ENCODE assay signal across 15 cellular contexts in the genomic region with DNA sequence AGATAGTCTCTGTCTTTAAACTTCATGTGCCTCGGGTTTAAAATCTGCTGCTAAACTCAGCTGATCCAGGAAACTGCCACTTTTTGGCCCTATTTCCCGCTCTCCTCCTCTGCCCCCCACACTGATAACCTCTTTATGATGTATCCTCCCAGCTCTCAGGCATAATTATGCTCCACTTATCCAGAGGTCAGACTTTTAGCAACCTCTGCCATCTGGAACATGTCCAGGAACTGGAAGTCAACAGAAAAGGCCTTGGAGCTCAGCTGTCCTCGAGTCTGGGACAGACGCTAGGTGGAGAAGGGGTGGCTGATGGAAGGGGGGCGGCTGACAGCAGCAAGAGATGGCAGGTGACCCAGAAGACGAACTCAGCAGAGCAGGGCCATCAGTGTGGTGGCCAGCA. TPM values are rescaled to one million over a fixed set of nuclear protein-coding genes. Genes with fewer than 3 reads are reported as not detected.
DNase-seq lines count a peak whose midpoint lies in the region; ATAC-seq, FAIRE-seq and TF ChIP-seq lines count a peak whose summit lies in the region.
"Had no signal": no experiment of that assay in that cellular context is flagged by ENCODE, and none has a peak within 500 bp of the region (broad histone marks: within the 10 kb centered on the region; RNA-seq: fewer than 3 reads in every experiment).

No MANE protein-coding gene starts in this region.

- WGBS in H9 (ENCODE audit: extremely low coverage, insufficient read length, low lambda C conversion rate) = no CpG with 5 or more reads among the region's 6 CpGs
- WGBS in trophoblast cell (ENCODE audit: extremely low coverage, insufficient coverage, insufficient read length) = no CpG with 5 or more reads among the region's 6 CpGs

- H3K4ac ChIP-seq in H9 (ENCODE audit: low read depth, low read length) (no peak overlapping the region), trophoblast cell (ENCODE audit: low read depth, low read length) (no peak overlapping the region)

- peaks cover 3% of the 10 kb centered on the region for H3K23me2 ChIP-seq in H9 (ENCODE audit: insufficient read length, low read depth, low read length, poor library complexity, severe bottlenecking)

- H4K91ac ChIP-seq in H9 (ENCODE audit: insufficient read length, low read depth, low read length) = no peak overlapping the region
- no peak overlapping the region for H4K91ac ChIP-seq in trophoblast cell (ENCODE audit: low read depth, low read length)

- H3K9me3 ChIP-seq in H9 (ENCODE audit: control insufficient read depth, low read depth, low read length) = no peaks in the 10 kb centered on the region
- no peaks in the 10 kb centered on the region for H3K9me3 ChIP-seq in trophoblast cell (ENCODE audit: insufficient read depth, low read depth, low read length)

- H2AFZ ChIP-seq in H9 (ENCODE audit: low read length) (no peak overlapping the region), trophoblast cell (ENCODE audit: insufficient read depth, low read length, poor library complexity) (no peak overlapping the region)
- H2AFZ ChIP-seq: hepatocyte had no signal

- peak overlapping the region in 1 of 3 experiments; percentile 69; a peak in 3 of 7 replicates for H3K27ac Mint-ChIP-seq in H9
- H3K27ac Mint-ChIP-seq in activated CD8-positive, alpha-beta T cell treated with anti-CD3 and anti-CD28 coated beads for 36 hours = no peak overlapping the region
- H3K27ac Mint-ChIP-seq: CD4-positive, CD25-positive, alpha-beta regulatory T cell; effector memory CD8-positive, alpha-beta T cell; mesothelial cell of epicardium had no signal

- H3K27ac ChIP-seq in H9 (ENCODE audit: insufficient read length, low read depth, low read length) = no peak overlapping the region
- H3K27ac ChIP-seq in trophoblast cell (ENCODE audit: low read depth, low read length) = no peak overlapping the region
- H3K27ac ChIP-seq in brain microvascular endothelial cell = no peak overlapping the region
- H3K27ac ChIP-seq: hepatocyte, KMS-11 had no signal

- H3K18ac ChIP-seq in H9 (ENCODE audit: insufficient read length, low read depth, low read length) = no peak overlapping the region
- peak overlapping the region; percentile 26 for H3K18ac ChIP-seq in trophoblast cell (ENCODE audit: low read length)

- H3K27me3 Mint-ChIP-seq in H9 (ENCODE audit: low read depth) = no peaks in the 10 kb centered on the region
- H3K27me3 Mint-ChIP-seq in activated CD8-positive, alpha-beta T cell treated with anti-CD3 and anti-CD28 coated beads for 36 hours = peaks cover 3% of the 10 kb centered on the region

- no peak overlapping the region for H2BK12ac ChIP-seq in H9 (ENCODE audit: insufficient read length, low read depth, low read length)
- H2BK12ac ChIP-seq in trophoblast cell (ENCODE audit: low read length) = no peak overlapping the region

- no peak overlapping the region for H3K4me2 ChIP-seq in H9 (ENCODE audit: insufficient read depth, insufficient read length, low read length)
- no peak overlapping the region for H3K4me2 ChIP-seq in trophoblast cell (ENCODE audit: low read length)
- H3K4me2 ChIP-seq: hepatocyte, KMS-11 had no signal

- H3K56ac ChIP-seq in H9 (ENCODE audit: insufficient read length, low read depth, low read length) = no peak overlapping the region

- DNase-seq in H9 (no peak), NCI-H774 (lab: John Stamatoyannopoulos, UW) (peak; percentile 28), fibroblast of villous mesenchyme (ENCODE audit: low read depth) (peak; percentile 67), trophoblast cell (no peak), brain microvascular endothelial cell (no peak), frontal cortex (ENCODE audit: low spot score in 2 of 2) (no peak)
- no peak for DNase-seq in activated CD8-positive, alpha-beta T cell treated with anti-CD3 and anti-CD28 coated beads for 36 hours
- DNase-seq: CD4-positive, CD25-positive, alpha-beta regulatory T cell; effector memory CD8-positive, alpha-beta T cell; NK-92 treated with Interleukin-12 subunit alpha and Interleukin-12 subunit beta, amount 100 ng/mL, for 24 hours had no signal

- H3K9me3 Mint-ChIP-seq in H9 = no peaks in the 10 kb centered on the region
- no peaks in the 10 kb centered on the region for H3K9me3 Mint-ChIP-seq in activated CD8-positive, alpha-beta T cell treated with anti-CD3 and anti-CD28 coated beads for 36 hours
- H3K9me3 Mint-ChIP-seq: CD4-positive, CD25-positive, alpha-beta regulatory T cell; effector memory CD8-positive, alpha-beta T cell; mesothelial cell of epicardium had no signal

- in situ Hi-C loops in brain microvascular endothelial cell (cut with HindIII; ENCODE audit: low pct_ligation_motif_present, low sequenced_read_pairs) = no loop called here

- H3K4me1 Mint-ChIP-seq in H9 = peaks cover 48% of the 10 kb centered on the region in 2 experiments
- no peaks in the 10 kb centered on the region for H3K4me1 Mint-ChIP-seq in activated CD8-positive, alpha-beta T cell treated with anti-CD3 and anti-CD28 coated beads for 36 hours (ENCODE audit: low read depth)

- no peak overlapping the region for H3K4me3 Mint-ChIP-seq in H9
- no peak overlapping the region for H3K4me3 Mint-ChIP-seq in activated CD8-positive, alpha-beta T cell treated with anti-CD3 and anti-CD28 coated beads for 36 hours
- H3K4me3 Mint-ChIP-seq: CD4-positive, CD25-positive, alpha-beta regulatory T cell; effector memory CD8-positive, alpha-beta T cell; mesothelial cell of epicardium had no signal

- H4K8ac ChIP-seq in H9 (replicated peaks; ENCODE audit: insufficient read length, low read depth, low read length) (no peak overlapping the region), trophoblast cell (ENCODE audit: low read depth, low read length) (no peak overlapping the region)

- peaks cover 0 to 4% (median 1%) of the 10 kb centered on the region in 3 experiments; a peak in 2 of 7 replicates for H3K36me3 Mint-ChIP-seq in H9 (ENCODE audit: insufficient read depth in 1 of 3, low read depth in 3 of 3)
- H3K36me3 Mint-ChIP-seq in activated CD8-positive, alpha-beta T cell treated with anti-CD3 and anti-CD28 coated beads for 36 hours (ENCODE audit: low read depth) = no peaks in the 10 kb centered on the region
- H3K36me3 Mint-ChIP-seq: CD4-positive, CD25-positive, alpha-beta regulatory T cell; mesothelial cell of epicardium had no signal

- H3K23ac ChIP-seq in H9 (ENCODE audit: insufficient read length, low read depth, low read length) (no peak overlapping the region), trophoblast cell (ENCODE audit: low read length) (no peak overlapping the region)

- H3K4me3 ChIP-seq in fibroblast of villous mesenchyme (ENCODE audit: low read depth, low read length) (no peak overlapping the region), trophoblast cell (ENCODE audit: low read depth, low read length) (no peak overlapping the region), brain microvascular endothelial cell (ENCODE audit: low read depth, low read length) (no peak overlapping the region)
- H3K4me3 ChIP-seq: hepatocyte had no signal

- H4K12ac ChIP-seq in trophoblast cell (ENCODE audit: low read depth, low read length) = no peak overlapping the region

- POLR2A ChIA-PET in activated CD8-positive, alpha-beta T cell treated with anti-CD3 and anti-CD28 coated beads for 36 hours (lab: Charles Lee) = no interaction called here

- 0 out of 2 replicates have a peak, but pooled peaks cover 3% of the 10 kb centered on the region for H3K79me2 ChIP-seq in H9 (ENCODE audit: insufficient read depth, low read length)
- H3K79me2 ChIP-seq in trophoblast cell (ENCODE audit: control insufficient read depth, insufficient read depth, low read length, poor library complexity) = no peaks in the 10 kb centered on the region

- H3K9ac ChIP-seq in H9 (ENCODE audit: extremely low read depth, insufficient read length, low read length) (no peak overlapping the region), trophoblast cell (ENCODE audit: low read length) (no peak overlapping the region)
- H3K9ac ChIP-seq: KMS-11 had no signal

- CTCF ChIA-PET in activated CD8-positive, alpha-beta T cell treated with anti-CD3 and anti-CD28 coated beads for 36 hours (lab: Charles Lee) = no interaction called here

- H4K5ac ChIP-seq in H9 (ENCODE audit: insufficient read length, low read depth, low read length) = no peak overlapping the region

- no peaks in the 10 kb centered on the region for H3K36me3 ChIP-seq in trophoblast cell (ENCODE audit: control insufficient read depth in 1 of 2, insufficient read depth in 2 of 2, low read length in 2 of 2)
- no peaks in the 10 kb centered on the region for H3K36me3 ChIP-seq in brain microvascular endothelial cell (replicated peaks)

- H3K79me1 ChIP-seq in H9 (ENCODE audit: insufficient read depth, low read depth, low read length, poor library complexity, severe bottlenecking) (no peaks in the 10 kb centered on the region), trophoblast cell (ENCODE audit: low read length) (peaks cover 3% of the 10 kb centered on the region)

- TF ChIP-seq CTCF in H9 (conservative IDR thresholded peaks at IDR 0.05) (no peak), fibroblast of villous mesenchyme (IDR thresholded peaks at IDR 0.05; ENCODE audit: insufficient read depth, low read depth, low read length) (no peak), brain microvascular endothelial cell (IDR thresholded peaks at IDR 0.05; ENCODE audit: low read depth, low read length, missing control alignments) (no peak)
- TF ChIP-seq CTCF in activated CD8-positive, alpha-beta T cell treated with anti-CD3 and anti-CD28 coated beads for 36 hours (IDR thresholded peaks at IDR 0.05) = no peak

- no peak for FAIRE-seq in frontal cortex (lab: Jason Lieb, UNC)

- no peak overlapping the region for H2BK5ac ChIP-seq in H9 (ENCODE audit: insufficient read length, low read length)
- H2BK5ac ChIP-seq in trophoblast cell (ENCODE audit: low read depth, low read length, poor library complexity) = no peak overlapping the region

- no peak for ATAC-seq in GM18498 (IDR thresholded peaks at IDR 0.05; ENCODE audit: unreplicated experiment)
- no peak for ATAC-seq in activated CD8-positive, alpha-beta T cell treated with anti-CD3 and anti-CD28 coated beads for 36 hours
- ATAC-seq: effector memory CD8-positive, alpha-beta T cell; sciatic nerve had no signal

- intact Hi-C loops in activated CD8-positive, alpha-beta T cell treated with anti-CD3 and anti-CD28 coated beads for 36 hours (cut with micrococcal nuclease) = no loop called here

- H3K14ac ChIP-seq in H9 (ENCODE audit: insufficient read depth, low read length) = peak overlapping the region; percentile 12; the same call in 1 of the 2 replicates
- H3K14ac ChIP-seq in trophoblast cell (ENCODE audit: low read length) = no peak overlapping the region

- no peaks in the 10 kb centered on the region for H4K20me1 ChIP-seq in H9 (ENCODE audit: control insufficient read depth, insufficient read depth, insufficient read length)

- no peak overlapping the region for H3T11ph ChIP-seq in H9 (ENCODE audit: low read length)

- H2BK120ac ChIP-seq in H9 (ENCODE audit: low read depth, low read length, poor library complexity, severe bottlenecking) (no peak overlapping the region), trophoblast cell (ENCODE audit: insufficient read depth, low read length, poor library complexity) (no peak overlapping the region)

- no peak overlapping the region for H2BK20ac ChIP-seq in H9 (ENCODE audit: low read depth, low read length, poor library complexity, severe bottlenecking)

- H3K27me3 ChIP-seq in H9 (ENCODE audit: insufficient read depth, low read length) (no peaks in the 10 kb centered on the region), trophoblast cell (ENCODE audit: insufficient read depth, low read length) (no peaks in the 10 kb centered on the region), brain microvascular endothelial cell (replicated peaks) (no peaks in the 10 kb centered on the region)
- H3K27me3 ChIP-seq: hepatocyte had no signal

- H2AK5ac ChIP-seq in H9 (ENCODE audit: insufficient read length, low read length) (no peak overlapping the region), trophoblast cell (ENCODE audit: low read length) (no peak overlapping the region)

- H3K4me1 ChIP-seq in H9 (ENCODE audit: insufficient read depth, low read length) (0 out of 2 replicates have a peak, but pooled peaks cover 2% of the 10 kb centered on the region), trophoblast cell (ENCODE audit: control insufficient read depth in 1 of 2, insufficient read depth in 2 of 2, low read length in 2 of 2) (peaks cover 20% of the 10 kb centered on the region in 2 experiments)

- no peak overlapping the region for H2BK15ac ChIP-seq in H9 (ENCODE audit: low read depth, low read length)

RNA-seq across cellular contexts. Expression of gene ASAP2, which starts 41.2 kb away (rescaled TPM):
- total RNA-seq in H9 (2021) (11.0 and 12.6 TPM in 2 replicates), fibroblast of villous mesenchyme (39.0 and 66.5 TPM in 2 replicates), frontal cortex (32.2 TPM)
- 35.0 and 37.6 TPM in 2 replicates for polyA plus RNA-seq in trophoblast cell (2013)
- total RNA-seq in activated CD8-positive, alpha-beta T cell treated with anti-CD3 and anti-CD28 coated beads for 36 hours = not detected
- polyA plus RNA-seq: CD4-positive, CD25-positive, alpha-beta regulatory T cell had no signal

Comparison
In these comparisons a context has a peak if more than half of its experiments do, and no peak if none do; other contexts are left out.
1. DNase-seq: peak in NCI-H774 (single experiment) and fibroblast of villous mesenchyme (single experiment); none in H9 (single experiment), trophoblast cell (0 of 2), brain microvascular endothelial cell (single experiment), activated CD8-positive, alpha-beta T cell treated with anti-CD3 and anti-CD28 coated beads for 36 hours (single experiment) and frontal cortex (0 of 2).
2. RNA of gene ASAP2, which starts 41.2 kb away (total RNA-seq): 39.0 to 66.5 TPM in fibroblast of villous mesenchyme, 32.2 TPM in frontal cortex (single experiment) and 11.0 to 12.6 TPM in H9; not detected in activated CD8-positive, alpha-beta T cell treated with anti-CD3 and anti-CD28 coated beads for 36 hours; every median in the first group is over 10 times any median in the second.